1 cellular context compared by ENCODE assay signal in genomic region chr3:40053663-40054062, GRCh38.
TF ChIP-seq lines count a peak whose summit lies in the region.

No MANE protein-coding gene starts in this region.

TF ChIP-seq in H1, 55 proteins besides CTCF, POLR2A, EP300 and RAD21 (continued from another document):
- TF ChIP-seq ATF2 (IDR thresholded peaks at IDR 0.05; ENCODE audit: low read length) (no peak), CBX5 (IDR thresholded peaks at IDR 0.05; ENCODE audit: low read depth, low read length) (no peak), YY1 (IDR thresholded peaks at IDR 0.05; ENCODE audit: low read depth, low read length) (no peak), RFX5 (IDR thresholded peaks at IDR 0.05; ENCODE audit: borderline replicate concordance, low read depth, low read length) (no peak), CTBP2 (IDR thresholded peaks at IDR 0.05; ENCODE audit: borderline replicate concordance, insufficient read depth, insufficient read length, low read length) (no peak), POLR2AphosphoS5 (IDR thresholded peaks at IDR 0.05; ENCODE audit: low read depth, low read length) (no peak), SIX5 (IDR thresholded peaks at IDR 0.05; ENCODE audit: low read depth, low read length) (no peak), NRF1 (IDR thresholded peaks at IDR 0.05; ENCODE audit: low read depth, low read length) (no peak)
